Comparison of ENCODE assay signal across 14 cellular contexts in the genomic region with DNA sequence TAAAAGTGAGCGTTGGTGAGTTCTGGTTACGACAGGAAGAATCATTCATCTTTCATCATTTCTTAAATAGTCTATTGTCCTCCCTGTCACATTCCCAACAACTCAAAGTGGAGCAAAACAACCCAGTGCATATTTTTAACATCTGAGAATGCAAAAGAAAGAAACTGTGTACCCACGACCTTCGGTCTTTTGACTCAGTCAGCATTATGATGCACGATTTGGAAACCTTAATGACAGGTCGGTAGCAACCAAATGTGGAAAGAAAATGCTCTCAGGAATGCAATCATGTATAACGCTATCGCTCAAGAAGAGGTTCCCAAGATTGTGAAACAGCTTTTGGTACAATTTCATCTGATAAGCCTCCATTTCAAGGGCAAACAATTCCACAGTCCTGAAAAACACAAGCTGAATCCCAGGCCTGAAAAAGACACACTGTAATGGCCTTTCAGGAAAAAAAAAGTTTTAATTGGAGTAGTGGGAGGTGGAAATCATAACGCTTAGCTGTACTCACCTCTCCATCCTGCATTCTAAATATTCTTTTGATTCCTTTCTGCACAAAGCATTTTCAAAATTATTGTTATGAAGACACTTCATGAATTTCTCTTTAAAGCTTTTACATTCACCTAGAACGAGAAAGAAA. TPM values are rescaled to one million over a fixed set of nuclear protein-coding genes. Genes with fewer than 3 reads are reported as not detected.
DNase-seq lines count a peak whose midpoint lies in the region; ATAC-seq, FAIRE-seq and TF ChIP-seq lines count a peak whose summit lies in the region.
"Had no signal": no experiment of that assay in that cellular context is flagged by ENCODE, and none has a peak within 500 bp of the region (broad histone marks: within the 10 kb centered on the region; RNA-seq: fewer than 3 reads in every experiment).

No MANE protein-coding gene starts in this region.

- no peak overlapping the region for H3K4me3 ChIP-seq in tibial artery
- H3K4me3 ChIP-seq: MG63 had no signal

- H3K4me1 Mint-ChIP-seq in stimulated activated naive CD8-positive, alpha-beta T cell treated with anti-CD3 and anti-CD28 coated beads, Interleukin-15, Interleukin-2, amounts not matched to agents 100 ng/mL and 50 ng/mL, for 24 hours (ENCODE audit: low read depth): peaks cover 28% of the 10 kb centered on the region
- peaks cover 5% of the 10 kb centered on the region for H3K4me1 Mint-ChIP-seq in activated T-helper 1 cell treated with anti-CD3 and anti-CD28 coated beads, Interleukin-12 subunit alpha, Interleukin-12 subunit beta, Interleukin-2, Interleukin-4 antibody, amounts not matched to agents 30 ng/mL and 10 ng/mL and 1 ng/mL, durations not matched to agents 14 hours and 24 hours and 36 hours (ENCODE audit: low read depth)

- no peak overlapping the region for H3K27ac ChIP-seq in tibial artery
- H3K27ac ChIP-seq: Peyer's patch had no signal

- no peak for ATAC-seq in stimulated activated naive CD8-positive, alpha-beta T cell treated with anti-CD3 and anti-CD28 coated beads, Interleukin-15, Interleukin-2, amounts not matched to agents 100 U/mL and 50 U/mL, for 24 hours

- H3K27me3 ChIP-seq in tibial artery: no peaks in the 10 kb centered on the region
- H3K27me3 ChIP-seq: MG63, Peyer's patch had no signal

- no peak for DNase-seq in stimulated activated naive CD8-positive, alpha-beta T cell treated with anti-CD3 and anti-CD28 coated beads, Interleukin-15, Interleukin-2, amounts not matched to agents 100 U/mL and 50 U/mL, for 24 hours
- no peak for DNase-seq in activated T-helper 1 cell treated with anti-CD3 and anti-CD28 coated beads, Interleukin-12 subunit alpha, Interleukin-12 subunit beta, Interleukin-2, Interleukin-4 antibody, amounts not matched to agents 30 ng/mL and 10 ng/mL and 1 ng/mL, durations not matched to agents 14 hours and 24 hours and 36 hours (ENCODE audit: low spot score)
- DNase-seq in iris pigment epithelial cell (ENCODE audit: low read depth): peak; percentile 75
- no peak for DNase-seq in tibial artery
- DNase-seq in SIG-M5 (lab: John Stamatoyannopoulos, UW): no peak
- DNase-seq in D721Med (ENCODE audit: insufficient read length, low spot score): no peak
- DNase-seq in stimulated activated naive CD4-positive, alpha-beta T cell (lab: John Stamatoyannopoulos, UW): no peak
- DNase-seq: activated effector memory CD4-positive, alpha-beta T cell treated with anti-CD3 and anti-CD28 coated beads, Interleukin-2, amount 50 U/mL, for 16 hours; C1 segment of cervical spinal cord; MG63; NCI-H2227 treated with DMSO at 0.1 percent for 48 hours; Peyer's patch had no signal

- H3K4me3 Mint-ChIP-seq in stimulated activated naive CD8-positive, alpha-beta T cell treated with anti-CD3 and anti-CD28 coated beads, Interleukin-15, Interleukin-2, amounts not matched to agents 100 ng/mL and 50 ng/mL, for 24 hours: peak overlapping the region; percentile 47
- H3K4me3 Mint-ChIP-seq in activated T-helper 1 cell treated with anti-CD3 and anti-CD28 coated beads, Interleukin-12 subunit alpha, Interleukin-12 subunit beta, Interleukin-2, Interleukin-4 antibody, amounts not matched to agents 30 ng/mL and 10 ng/mL and 1 ng/mL, durations not matched to agents 14 hours and 24 hours and 36 hours: peak overlapping the region; percentile 66

- H3K27me3 Mint-ChIP-seq in stimulated activated naive CD8-positive, alpha-beta T cell treated with anti-CD3 and anti-CD28 coated beads, Interleukin-15, Interleukin-2, amounts not matched to agents 100 ng/mL and 50 ng/mL, for 24 hours: no peaks in the 10 kb centered on the region
- H3K27me3 Mint-ChIP-seq in activated T-helper 1 cell treated with anti-CD3 and anti-CD28 coated beads, Interleukin-12 subunit alpha, Interleukin-12 subunit beta, Interleukin-2, Interleukin-4 antibody, amounts not matched to agents 30 ng/mL and 10 ng/mL and 1 ng/mL, durations not matched to agents 14 hours and 24 hours and 36 hours (ENCODE audit: insufficient read depth): no peaks in the 10 kb centered on the region

- no peak for FAIRE-seq in D721Med (lab: Jason Lieb, UNC)

- TF ChIP-seq CTCF in tibial artery (IDR thresholded peaks at IDR 0.05) (no peak), D721Med (IDR thresholded peaks at IDR 0.05; ENCODE audit: insufficient read depth, missing control alignments) (no peak)

- peaks cover 42% of the 10 kb centered on the region for H3K36me3 Mint-ChIP-seq in stimulated activated naive CD8-positive, alpha-beta T cell treated with anti-CD3 and anti-CD28 coated beads, Interleukin-15, Interleukin-2, amounts not matched to agents 100 ng/mL and 50 ng/mL, for 24 hours (ENCODE audit: low read depth)
- peaks cover 24% of the 10 kb centered on the region for H3K36me3 Mint-ChIP-seq in activated T-helper 1 cell treated with anti-CD3 and anti-CD28 coated beads, Interleukin-12 subunit alpha, Interleukin-12 subunit beta, Interleukin-2, Interleukin-4 antibody, amounts not matched to agents 30 ng/mL and 10 ng/mL and 1 ng/mL, durations not matched to agents 14 hours and 24 hours and 36 hours (ENCODE audit: low read depth)

- H3K9me3 ChIP-seq in tibial artery: no peaks in the 10 kb centered on the region
- H3K9me3 ChIP-seq: MG63, Peyer's patch had no signal

- H3K36me3 ChIP-seq in tibial artery: peaks cover 32 to 51% (median 33%) of the 10 kb centered on the region in 3 donors

- H3K4me1 ChIP-seq in tibial artery: peaks cover 0 to 39% (median 25%) of the 10 kb centered on the region in 4 donors

- intact Hi-C loops in activated T-helper 1 cell treated with anti-CD3 and anti-CD28 coated beads, Interleukin-12 subunit alpha, Interleukin-12 subunit beta, Interleukin-2, Interleukin-4 antibody, amounts not matched to agents 30 ng/mL and 10 ng/mL and 1 ng/mL, durations not matched to agents 14 hours and 24 hours and 36 hours (cut with micrococcal nuclease): loop anchor here (10.0 kb wide), 1 partner anchor 192 kb away; the partner anchor contains the start of gene ZFAND2A
- intact Hi-C loops in tibial artery (cut with DNase I; ENCODE audit: low total_unique reads): no loop called here

- H3K9me3 Mint-ChIP-seq in stimulated activated naive CD8-positive, alpha-beta T cell treated with anti-CD3 and anti-CD28 coated beads, Interleukin-15, Interleukin-2, amounts not matched to agents 100 ng/mL and 50 ng/mL, for 24 hours: no peaks in the 10 kb centered on the region
- H3K9me3 Mint-ChIP-seq in activated T-helper 1 cell treated with anti-CD3 and anti-CD28 coated beads, Interleukin-12 subunit alpha, Interleukin-12 subunit beta, Interleukin-2, Interleukin-4 antibody, amounts not matched to agents 30 ng/mL and 10 ng/mL and 1 ng/mL, durations not matched to agents 14 hours and 24 hours and 36 hours: no peaks in the 10 kb centered on the region

- peak overlapping the region; percentile 16 for H3K27ac Mint-ChIP-seq in stimulated activated naive CD8-positive, alpha-beta T cell treated with anti-CD3 and anti-CD28 coated beads, Interleukin-15, Interleukin-2, amounts not matched to agents 100 ng/mL and 50 ng/mL, for 24 hours
- no peak overlapping the region for H3K27ac Mint-ChIP-seq in activated T-helper 1 cell treated with anti-CD3 and anti-CD28 coated beads, Interleukin-12 subunit alpha, Interleukin-12 subunit beta, Interleukin-2, Interleukin-4 antibody, amounts not matched to agents 30 ng/mL and 10 ng/mL and 1 ng/mL, durations not matched to agents 14 hours and 24 hours and 36 hours

RNA-seq across cellular contexts. Expression of gene COX19, which starts 2.6 kb away (rescaled TPM):
- 14.3 and 18.6 TPM in 2 replicates for total RNA-seq in activated T-helper 1 cell treated with anti-CD3 and anti-CD28 coated beads, Interleukin-12 subunit alpha, Interleukin-12 subunit beta, Interleukin-2, Interleukin-4 antibody, amounts not matched to agents 30 ng/mL and 10 ng/mL and 1 ng/mL, durations not matched to agents 14 hours and 24 hours and 36 hours

RNA-seq across cellular contexts. Expression of gene CYP2W1, which starts 10.2 kb away (rescaled TPM):
- not detected in 2 replicates for total RNA-seq in activated T-helper 1 cell treated with anti-CD3 and anti-CD28 coated beads, Interleukin-12 subunit alpha, Interleukin-12 subunit beta, Interleukin-2, Interleukin-4 antibody, amounts not matched to agents 30 ng/mL and 10 ng/mL and 1 ng/mL, durations not matched to agents 14 hours and 24 hours and 36 hours
- total RNA-seq: dermis microvascular lymphatic vessel endothelial cell had no signal

RNA-seq across cellular contexts. Expression of gene ADAP1, which starts 18.3 kb away (rescaled TPM):
- total RNA-seq in activated T-helper 1 cell treated with anti-CD3 and anti-CD28 coated beads, Interleukin-12 subunit alpha, Interleukin-12 subunit beta, Interleukin-2, Interleukin-4 antibody, amounts not matched to agents 30 ng/mL and 10 ng/mL and 1 ng/mL, durations not matched to agents 14 hours and 24 hours and 36 hours: 80.9 and 87.7 TPM in 2 replicates
